20 cellular contexts compared by ENCODE assay signal in genomic region chr2:177796011-177796410, GRCh38.
A peak's percentile ranks its signal among the peaks of the same experiment; 100 is the strongest.
DNase-seq lines count a peak whose midpoint lies in the region; ATAC-seq and TF ChIP-seq lines count a peak whose summit lies in the region.
"Had no signal": no experiment of that assay in that cellular context is flagged by ENCODE, and none has a peak within 500 bp of the region (broad histone marks: within the 10 kb centered on the region; RNA-seq: fewer than 3 reads in every experiment).

No MANE protein-coding gene starts in this region.

- H3K36me3 ChIP-seq in heart left ventricle (no peaks in the 10 kb centered on the region), thyroid gland (no peaks in the 10 kb centered on the region)
- H3K36me3 ChIP-seq: HAP-1 had no signal

- H3K27me3 ChIP-seq in heart left ventricle (no peaks in the 10 kb centered on the region), thyroid gland (no peaks in the 10 kb centered on the region)

- no peak overlapping the region for H3K4me3 ChIP-seq in heart left ventricle
- no peak overlapping the region for H3K4me3 ChIP-seq in thyroid gland (replicated peaks in 1 of 3)
- H3K4me3 ChIP-seq: A549, HAP-1 had no signal

- WGBS in heart left ventricle, 4 donors, result 30 to 61% (median 44%) methylated on average over 2 of the region's 2 CpGs
- WGBS in thyroid gland, 2 donors, result 82 to 92% methylated on average over 2 of the region's 2 CpGs

- H3K9me3 ChIP-seq in heart left ventricle (no peaks in the 10 kb centered on the region), thyroid gland (no peaks in the 10 kb centered on the region)
- H3K9me3 ChIP-seq: A549, HAP-1 had no signal

- peak; percentile 73 for ATAC-seq in Right ventricle myocardium superior (ENCODE audit: poor library complexity)
- ATAC-seq in left cardiac atrium, result no peak
- ATAC-seq in heart left ventricle, result peak; percentile 39 to 89 (median 66)
- ATAC-seq in left ventricle myocardium superior, result peak; percentile 85
- ATAC-seq in GM21423 (IDR thresholded peaks at IDR 0.05; ENCODE audit: unreplicated experiment), result no peak
- ATAC-seq: A549 had no signal

- H3K27ac ChIP-seq in heart left ventricle, result peak overlapping the region in 5 of 12 donors; percentile 45 to 70 (median 65)
- no peak overlapping the region for H3K27ac ChIP-seq in thyroid gland
- H3K27ac ChIP-seq: A549 had no signal

- intact Hi-C loops in Right ventricle myocardium superior (cut with DNase I), result loop anchor here (2.0 kb wide), 1 partner anchor 85 kb away; no protein-coding TSS in a partner anchor
- intact Hi-C loops in left cardiac atrium (cut with DNase I), result no loop called here
- intact Hi-C loops in heart left ventricle (cut with DNase I), result loop anchor here in 3 of 10 donors (5.0 to 10.0 kb wide), 5 partner anchors 109 to 316 kb away; partner anchors contain the start of genes PDE11A (in 1 of the 3) and RBM45 (in 1 of the 3)
- intact Hi-C loops in left ventricle myocardium superior (cut with micrococcal nuclease), result loop anchor here (5.0 kb wide), 1 partner anchor 276 kb away; the partner anchor contains the start of gene PDE11A
- intact Hi-C loops in thyroid gland (cut with DNase I), result no loop called here

- H3K4me1 ChIP-seq in heart left ventricle (peaks cover 0 to 25% (median 2%) of the 10 kb centered on the region in 12 donors), thyroid gland (no peaks in the 10 kb centered on the region)
- H3K4me1 ChIP-seq: A549, HAP-1 had no signal

- TF ChIP-seq POLR2A in heart left ventricle (IDR thresholded peaks at IDR 0.05), result no peak
- TF ChIP-seq POLR2A in thyroid gland (IDR thresholded peaks at IDR 0.05), result no peak

- DNase-seq in Right ventricle myocardium superior (peak; percentile 52), left cardiac atrium (no peak), heart left ventricle (peak in 3 of 5 donors; percentile 15 to 62 (median 35)), left ventricle myocardium superior (peak; percentile 65), thyroid gland (no peak)
- DNase-seq: 8988T; ACHN; AML-193; C1 segment of cervical spinal cord; Calu3; CD4-positive, alpha-beta memory T cell; COR-L47; DMS53; DMS79 treated with DMSO at 0.1 percent for 48 hours; GF-D8; GOT3; HFFc6 had no signal

- TF ChIP-seq CTCF in heart left ventricle (IDR thresholded peaks at IDR 0.05), result no peak
- no peak for TF ChIP-seq CTCF in thyroid gland (IDR thresholded peaks at IDR 0.05)

Comparison
In these comparisons a context has a peak if more than half of its experiments do, and no peak if none do; other contexts are left out.
1. ATAC-seq: peak in Right ventricle myocardium superior (single experiment), heart left ventricle (4 of 4) and left ventricle myocardium superior (single experiment); none in left cardiac atrium (0 of 2) and GM21423 (single experiment).
2. DNase-seq: peak in Right ventricle myocardium superior (single experiment), heart left ventricle (3 of 5) and left ventricle myocardium superior (single experiment); none in left cardiac atrium (single experiment) and thyroid gland (0 of 2).
3. intact Hi-C loops: an anchor here in Right ventricle myocardium superior (2.0 kb wide) and left ventricle myocardium superior (5.0 kb wide); none called in left cardiac atrium and thyroid gland.